In the genomic region with DNA sequence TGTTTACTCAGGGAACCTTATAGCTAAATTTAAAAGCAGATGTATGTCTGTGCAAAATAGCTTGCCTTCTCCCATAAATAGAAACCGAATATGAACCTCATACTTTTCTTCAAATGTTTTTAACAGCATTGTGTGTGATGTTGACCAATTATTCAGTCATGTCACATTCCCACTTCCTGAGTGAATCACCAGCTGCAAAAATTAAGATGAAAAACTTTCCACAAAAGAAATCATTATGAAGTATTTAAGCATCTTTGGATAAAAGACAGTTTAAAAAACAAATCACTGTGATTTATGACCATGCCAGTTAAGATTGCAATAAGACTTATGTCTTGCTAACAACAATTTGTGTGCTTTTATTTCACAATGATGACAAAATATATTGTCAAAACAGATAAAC, we compare ENCODE assay signal across 16 cellular contexts.
A peak's percentile ranks its signal among the peaks of the same experiment; 100 is the strongest.
DNase-seq lines count a peak whose midpoint lies in the region; TF ChIP-seq lines count a peak whose summit lies in the region.
"Had no signal": no experiment of that assay in that cellular context is flagged by ENCODE, and none has a peak within 500 bp of the region (broad histone marks: within the 10 kb centered on the region; RNA-seq: fewer than 3 reads in every experiment).

No MANE protein-coding gene starts in this region.

- H3K9ac ChIP-seq in BLaER1 treated with 17β-estradiol and CSF1 and Interleukin-3, amounts not matched to agents 10 nM and 100 nM: no peak overlapping the region

- no peaks in the 10 kb centered on the region for H3K36me3 ChIP-seq in BLaER1 treated with 17β-estradiol and CSF1 and Interleukin-3, amounts not matched to agents 10 nM and 100 nM
- H3K36me3 ChIP-seq: prostate gland, uterus had no signal

- peak; percentile 81 for DNase-seq in LHCN-M2 (ENCODE audit: low read depth)
- peak; percentile 32 to 62 for DNase-seq in cardiac fibroblast (ENCODE audit: low read depth in 2 of 2)
- peak; percentile 51 for DNase-seq in myocyte (ENCODE audit: low read depth)
- DNase-seq in NCI-H146 treated with DMSO at 0.1 percent for 48 hours (lab: John Stamatoyannopoulos, UW; ENCODE audit: unreplicated experiment): no peak
- no peak for DNase-seq in ecto neural progenitor cell (ENCODE audit: low spot score)
- no peak for DNase-seq in medulla oblongata (ENCODE audit: extremely low spot score)
- no peak for DNase-seq in hepatic stellate cell (ENCODE audit: low spot score)
- DNase-seq: activated CD8-positive, alpha-beta T cell treated with anti-CD3 and anti-CD28 coated beads for 36 hours; hypothalamus; left cardiac atrium; NCI-H2029 treated with DMSO at 0.1 percent for 48 hours; NCI-H524 treated with DMSO at 0.1 percent for 48 hours; stimulated activated naive CD8-positive, alpha-beta T cell treated with anti-CD3 and anti-CD28 coated beads, Interleukin-15, amount 100 ng/mL, for 72 hours; uterus had no signal

- peak overlapping the region in 2 of 11 experiments; percentile 5 to 28; a peak in 2 of 22 replicates for H3K27ac ChIP-seq in BLaER1 treated with 17β-estradiol and CSF1 and Interleukin-3, amounts not matched to agents 10 nM and 100 nM
- H3K27ac ChIP-seq: prostate gland, uterus had no signal

- H3K4me2 ChIP-seq in BLaER1 treated with 17β-estradiol and CSF1 and Interleukin-3, amounts not matched to agents 10 nM and 100 nM: peak overlapping the region; percentile 2 to 66 (median 55); a peak in 20 of 22 replicates

- H3K4me1 ChIP-seq in BLaER1 treated with 17β-estradiol and CSF1 and Interleukin-3, amounts not matched to agents 10 nM and 100 nM: peaks cover 5 to 37% (median 14%) of the 10 kb centered on the region in 10 experiments; a peak in 19 of 20 replicates
- H3K4me1 ChIP-seq: prostate gland, uterus had no signal

- no peaks in the 10 kb centered on the region; a peak in 1 of 22 replicates for H3K9me3 ChIP-seq in BLaER1 treated with 17β-estradiol and CSF1 and Interleukin-3, amounts not matched to agents 10 nM and 100 nM (replicated peaks in 1 of 11)
- H3K9me3 ChIP-seq: prostate gland, uterus had no signal

- H4K20me1 ChIP-seq in BLaER1 treated with 17β-estradiol and CSF1 and Interleukin-3, amounts not matched to agents 10 nM and 100 nM: no peaks in the 10 kb centered on the region

- no peaks in the 10 kb centered on the region for H3K27me3 ChIP-seq in BLaER1 treated with 17β-estradiol and CSF1 and Interleukin-3, amounts not matched to agents 10 nM and 100 nM
- H3K27me3 ChIP-seq: uterus had no signal

- TF ChIP-seq CTCF in cardiac fibroblast (IDR thresholded peaks at IDR 0.05; ENCODE audit: low read depth, low read length): no peak

- H3K4me3 ChIP-seq in BLaER1 treated with 17β-estradiol and CSF1 and Interleukin-3, amounts not matched to agents 10 nM and 100 nM: no peak overlapping the region
- H3K4me3 ChIP-seq in cardiac fibroblast (replicated peaks in 1 of 2; ENCODE audit: low read depth in 2 of 2, low read length in 2 of 2): no peak overlapping the region
- H3K4me3 ChIP-seq: prostate gland, uterus had no signal

Comparison
In these comparisons a context has a peak if more than half of its experiments do, and no peak if none do; other contexts are left out.
1. DNase-seq: peak in LHCN-M2 (single experiment), cardiac fibroblast (2 of 2) and myocyte (single experiment); none in NCI-H146 treated with DMSO at 0.1 percent for 48 hours (single experiment), ecto neural progenitor cell (single experiment), medulla oblongata (single experiment) and hepatic stellate cell (single experiment).